Comparison of ENCODE assay signal across 8 cellular contexts in the genomic region with DNA sequence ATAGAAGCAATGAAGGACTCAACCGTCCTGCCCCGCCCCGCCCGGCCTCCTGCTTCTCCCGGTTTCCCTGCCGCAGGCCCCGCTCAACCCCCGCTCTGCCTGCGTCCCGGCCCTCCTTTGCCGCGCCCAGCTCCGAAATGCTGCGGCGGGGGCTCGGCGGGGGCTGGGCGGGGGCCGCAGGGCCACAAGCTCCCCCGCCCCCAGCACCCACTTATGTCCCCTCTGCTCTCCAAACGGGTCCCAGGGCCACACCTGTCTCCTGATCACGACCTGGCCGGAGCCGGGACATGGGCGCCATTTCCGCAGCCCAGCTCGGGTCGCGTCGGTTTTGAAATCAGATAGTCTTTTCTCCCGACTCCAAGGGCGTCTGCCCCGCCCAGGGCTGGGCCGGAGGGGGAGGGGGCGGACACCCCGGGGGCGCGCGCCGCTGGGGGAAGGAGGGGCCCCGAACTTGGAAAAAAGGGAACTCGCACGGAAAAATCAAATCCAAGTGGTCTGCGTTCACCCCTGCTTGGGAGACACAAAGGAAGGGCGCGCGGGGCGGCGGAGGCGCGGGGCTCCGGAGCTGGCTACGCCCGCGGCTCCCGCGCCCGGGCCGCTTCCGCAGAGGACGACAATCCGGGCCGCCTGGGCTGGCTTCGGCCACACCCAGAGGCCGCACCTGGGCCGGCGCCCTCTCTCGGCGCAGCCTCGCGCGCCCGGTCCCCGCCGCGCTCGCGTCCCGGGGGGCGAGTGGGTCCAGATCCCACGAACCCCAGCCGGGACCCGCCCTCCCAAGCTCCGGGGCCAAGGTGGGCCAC.
DNase-seq lines count a peak whose midpoint lies in the region; ATAC-seq and TF ChIP-seq lines count a peak whose summit lies in the region.

No MANE protein-coding gene starts in this region.

- DNase-seq in OCI-M1 (lab: John Stamatoyannopoulos, UW) (peak; percentile 76), fibroblast of pulmonary artery (ENCODE audit: low read depth) (peak; percentile 47)
- peak; percentile 46 for DNase-seq in activated T-helper 1 cell treated with anti-CD3 and anti-CD28 coated beads, Interleukin-12 subunit alpha, Interleukin-12 subunit beta, Interleukin-2, Interleukin-4 antibody, amounts not matched to agents 30 ng/mL and 10 ng/mL and 1 ng/mL, durations not matched to agents 14 hours and 24 hours and 36 hours (ENCODE audit: low spot score)

- TF ChIP-seq CTCF in fibroblast of pulmonary artery (IDR thresholded peaks at IDR 0.05; ENCODE audit: low read length, missing control alignments), result no peak
- TF ChIP-seq CTCF in nephron (IDR thresholded peaks at IDR 0.05; ENCODE audit: unreplicated experiment in 3 of 3), result peak in 1 of 3 experiments; percentile 31

- intact Hi-C loops in activated T-helper 1 cell treated with anti-CD3 and anti-CD28 coated beads, Interleukin-12 subunit alpha, Interleukin-12 subunit beta, Interleukin-2, Interleukin-4 antibody, amounts not matched to agents 30 ng/mL and 10 ng/mL and 1 ng/mL, durations not matched to agents 14 hours and 24 hours and 36 hours (cut with micrococcal nuclease), result loop anchor here (1.0 to 5.0 kb wide), 3 partner anchors 69 to 205 kb away; a partner anchor contains a TSS

- H3K27ac ChIP-seq in ACC112 (ENCODE audit: low read depth, low read length), result peak overlapping the region; percentile 60
- H3K27ac ChIP-seq in subcutaneous abdominal adipose tissue (ENCODE audit: low read depth, low read length), result peak overlapping the region; percentile 84

- H3K27ac Mint-ChIP-seq in activated T-helper 1 cell treated with anti-CD3 and anti-CD28 coated beads, Interleukin-12 subunit alpha, Interleukin-12 subunit beta, Interleukin-2, Interleukin-4 antibody, amounts not matched to agents 30 ng/mL and 10 ng/mL and 1 ng/mL, durations not matched to agents 14 hours and 24 hours and 36 hours, result peak overlapping the region; percentile 96
- peak overlapping the region; percentile 98 to 100 (median 100) for H3K27ac Mint-ChIP-seq in nephron

- no peaks in the 10 kb centered on the region for H3K79me2 ChIP-seq in ACC112 (ENCODE audit: control insufficient read depth, insufficient read depth, low read length, unreplicated experiment)

- no peaks in the 10 kb centered on the region for H3K9me3 ChIP-seq in subcutaneous abdominal adipose tissue (ENCODE audit: control insufficient read depth in 5 of 5, low read length in 5 of 5)

- peak overlapping the region; percentile 48 to 86 (median 83) for H3K9ac ChIP-seq in subcutaneous abdominal adipose tissue (ENCODE audit: low read length in 5 of 5)

- H3K4me1 ChIP-seq in ACC112 (ENCODE audit: control insufficient read depth, insufficient read depth, low read length, unreplicated experiment) (peaks cover 7% of the 10 kb centered on the region), subcutaneous abdominal adipose tissue (ENCODE audit: control insufficient read depth in 5 of 5, insufficient read depth in 5 of 5, low read length in 5 of 5) (peaks cover 0 to 17% (median 14%) of the 10 kb centered on the region in 5 donors)

- H3K4me3 Mint-ChIP-seq in activated T-helper 1 cell treated with anti-CD3 and anti-CD28 coated beads, Interleukin-12 subunit alpha, Interleukin-12 subunit beta, Interleukin-2, Interleukin-4 antibody, amounts not matched to agents 30 ng/mL and 10 ng/mL and 1 ng/mL, durations not matched to agents 14 hours and 24 hours and 36 hours, result peak overlapping the region; percentile 92
- H3K4me3 Mint-ChIP-seq in nephron, result peak overlapping the region; percentile 97 to 99 (median 98)

- H3K27me3 ChIP-seq in ACC112 (ENCODE audit: insufficient read depth, low read length), result no peaks in the 10 kb centered on the region
- no peaks in the 10 kb centered on the region for H3K27me3 ChIP-seq in subcutaneous abdominal adipose tissue (ENCODE audit: control insufficient read depth in 5 of 5, insufficient read depth in 4 of 5, low read length in 5 of 5)

- H3K4me3 ChIP-seq in ACC112 (ENCODE audit: low read depth, low read length) (peak overlapping the region; percentile 88), fibroblast of pulmonary artery (replicated peaks; ENCODE audit: low read depth, low read length) (peak overlapping the region; percentile 61), subcutaneous abdominal adipose tissue (ENCODE audit: low read depth in 1 of 5, low read length in 5 of 5) (peak overlapping the region; percentile 66 to 95 (median 76))

- no peaks in the 10 kb centered on the region for H3K36me3 ChIP-seq in ACC112 (ENCODE audit: insufficient read depth, low read length)
- no peaks in the 10 kb centered on the region for H3K36me3 ChIP-seq in subcutaneous abdominal adipose tissue (ENCODE audit: control insufficient read depth in 5 of 5, insufficient read depth in 5 of 5, low read length in 5 of 5)

- peaks cover 1% of the 10 kb centered on the region for H3K36me3 Mint-ChIP-seq in activated T-helper 1 cell treated with anti-CD3 and anti-CD28 coated beads, Interleukin-12 subunit alpha, Interleukin-12 subunit beta, Interleukin-2, Interleukin-4 antibody, amounts not matched to agents 30 ng/mL and 10 ng/mL and 1 ng/mL, durations not matched to agents 14 hours and 24 hours and 36 hours (ENCODE audit: low read depth)
- H3K36me3 Mint-ChIP-seq in nephron (ENCODE audit: low read depth), result no peaks in the 10 kb centered on the region

- ATAC-seq in GM18498 (IDR thresholded peaks at IDR 0.05; ENCODE audit: unreplicated experiment) (peak; percentile 84), HG03439 (IDR thresholded peaks at IDR 0.05; ENCODE audit: unreplicated experiment) (peak; percentile 63)

- H3K9me3 Mint-ChIP-seq in activated T-helper 1 cell treated with anti-CD3 and anti-CD28 coated beads, Interleukin-12 subunit alpha, Interleukin-12 subunit beta, Interleukin-2, Interleukin-4 antibody, amounts not matched to agents 30 ng/mL and 10 ng/mL and 1 ng/mL, durations not matched to agents 14 hours and 24 hours and 36 hours, result no peaks in the 10 kb centered on the region
- no peaks in the 10 kb centered on the region for H3K9me3 Mint-ChIP-seq in nephron

- peaks cover 7% of the 10 kb centered on the region for H3K4me1 Mint-ChIP-seq in activated T-helper 1 cell treated with anti-CD3 and anti-CD28 coated beads, Interleukin-12 subunit alpha, Interleukin-12 subunit beta, Interleukin-2, Interleukin-4 antibody, amounts not matched to agents 30 ng/mL and 10 ng/mL and 1 ng/mL, durations not matched to agents 14 hours and 24 hours and 36 hours (ENCODE audit: low read depth)
- H3K4me1 Mint-ChIP-seq in nephron, result peaks cover 12% of the 10 kb centered on the region

- H2AFZ ChIP-seq in ACC112 (ENCODE audit: low read length, unreplicated experiment), result peak overlapping the region; percentile 13

- peaks cover 8% of the 10 kb centered on the region for H3K27me3 Mint-ChIP-seq in activated T-helper 1 cell treated with anti-CD3 and anti-CD28 coated beads, Interleukin-12 subunit alpha, Interleukin-12 subunit beta, Interleukin-2, Interleukin-4 antibody, amounts not matched to agents 30 ng/mL and 10 ng/mL and 1 ng/mL, durations not matched to agents 14 hours and 24 hours and 36 hours (ENCODE audit: insufficient read depth)
- H3K27me3 Mint-ChIP-seq in nephron (ENCODE audit: low read depth), result peaks cover 6% of the 10 kb centered on the region

Comparison
In these comparisons a context has a peak if more than half of its experiments do, and no peak if none do; other contexts are left out.
1. Peak in every context shown above with its lines: DNase-seq, ATAC-seq, H3K4me3 ChIP-seq and H3K27ac ChIP-seq.